8 cellular contexts compared by ENCODE assay signal in genomic region chr1:26786437-26787380, GRCh38. TPM values are rescaled to one million over a fixed set of nuclear protein-coding genes. Genes with fewer than 3 reads are reported as not detected.
A peak's percentile ranks its signal among the peaks of the same experiment; 100 is the strongest.
DNase-seq lines count a peak whose midpoint lies in the region; ATAC-seq and TF ChIP-seq lines count a peak whose summit lies in the region.

No MANE protein-coding gene starts in this region.

- H4K8ac ChIP-seq in trophoblast cell (ENCODE audit: low read depth, low read length), result peak overlapping the region; percentile 95

- peak in 3 of 5 donors; percentile 9 to 60 (median 11) for DNase-seq in CD4-positive, alpha-beta memory T cell
- peak; percentile 42 for DNase-seq in H4 (ENCODE audit: low spot score)
- DNase-seq in PC-3, result peak; percentile 39
- DNase-seq in left ventricle myocardium inferior, result peak; percentile 67
- peak; percentile 79 to 87 for DNase-seq in trophoblast cell

- peak overlapping the region; percentile 98 to 100 (median 99) for H3K4me3 Mint-ChIP-seq in CD4-positive, alpha-beta memory T cell

- peaks cover 8% of the 10 kb centered on the region; the same call in 1 of the 2 replicates for H3K79me2 ChIP-seq in PC-3 (ENCODE audit: low read length)
- H3K79me2 ChIP-seq in trophoblast cell (ENCODE audit: control insufficient read depth, insufficient read depth, low read length, poor library complexity), result peaks cover 9% of the 10 kb centered on the region

- H2AFZ ChIP-seq in PC-3 (ENCODE audit: low read length) (peak overlapping the region; percentile 98), trophoblast cell (ENCODE audit: insufficient read depth, low read length, poor library complexity) (peak overlapping the region; percentile 9)

- no peaks in the 10 kb centered on the region for H3K27me3 ChIP-seq in CD4-positive, alpha-beta memory T cell (ENCODE audit: insufficient read depth, low read length)
- H3K27me3 ChIP-seq in PC-3 (ENCODE audit: low read length), result no peaks in the 10 kb centered on the region
- no peaks in the 10 kb centered on the region for H3K27me3 ChIP-seq in left ventricle myocardium inferior (ENCODE audit: low read depth)
- H3K27me3 ChIP-seq in trophoblast cell (ENCODE audit: insufficient read depth, low read length), result no peaks in the 10 kb centered on the region

- H3K9me3 Mint-ChIP-seq in CD4-positive, alpha-beta memory T cell, result peaks cover 0 to 3% (median 0%) of the 10 kb centered on the region in 8 donors

- H3K9me3 ChIP-seq in CD4-positive, alpha-beta memory T cell (ENCODE audit: control insufficient read depth in 1 of 2, low read length in 2 of 2), result no peaks in the 10 kb centered on the region
- no peaks in the 10 kb centered on the region for H3K9me3 ChIP-seq in PC-3 (ENCODE audit: low read length)
- H3K9me3 ChIP-seq in left ventricle myocardium inferior (replicated peaks), result no peaks in the 10 kb centered on the region
- no peaks in the 10 kb centered on the region for H3K9me3 ChIP-seq in trophoblast cell (ENCODE audit: insufficient read depth, low read depth, low read length)

- peak overlapping the region; percentile 93 for H3K9ac ChIP-seq in PC-3 (ENCODE audit: low read length)
- H3K9ac ChIP-seq in trophoblast cell (ENCODE audit: low read length), result peak overlapping the region; percentile 73

- H4K12ac ChIP-seq in trophoblast cell (ENCODE audit: low read depth, low read length), result peak overlapping the region; percentile 97

- no peak overlapping the region for H3K23ac ChIP-seq in trophoblast cell (ENCODE audit: low read length)

- no peak overlapping the region for H3K4ac ChIP-seq in trophoblast cell (ENCODE audit: low read depth, low read length)

- H3K27me3 Mint-ChIP-seq in CD4-positive, alpha-beta memory T cell, result no peaks in the 10 kb centered on the region

- POLR2A ChIA-PET in CD4-positive, alpha-beta memory T cell (lab: Charles Lee; ENCODE audit: partially characterized antibody), result interaction anchor here (0.7 to 13.8 kb wide), 30 partner anchors 9 to 355 kb away, joined by 3 to 595 read pairs (median 6); partner anchors contain the start of genes ARID1A, DHDDS, GPATCH3 and SFN
- POLR2A ChIA-PET in PC-3 (lab: Charles Lee; ENCODE audit: unreplicated experiment), result interaction anchor here (0.6 kb wide), 2 partner anchors 88 to 911 kb away, joined by 4 to 5 read pairs; partner anchors contain the start of gene PAQR7

- no peaks in the 10 kb centered on the region for H3K36me3 ChIP-seq in CD4-positive, alpha-beta memory T cell (ENCODE audit: insufficient read depth, low read length)
- H3K36me3 ChIP-seq in PC-3 (ENCODE audit: low read depth, low read length), result peaks cover 16% of the 10 kb centered on the region
- no peaks in the 10 kb centered on the region for H3K36me3 ChIP-seq in left ventricle myocardium inferior
- peaks cover 0 to 8% of the 10 kb centered on the region in 2 experiments for H3K36me3 ChIP-seq in trophoblast cell (ENCODE audit: control insufficient read depth in 1 of 2, insufficient read depth in 2 of 2, low read length in 2 of 2)

- peak overlapping the region; percentile 47 for H3K14ac ChIP-seq in trophoblast cell (ENCODE audit: low read length)

- peak overlapping the region; percentile 21 for H2AK5ac ChIP-seq in trophoblast cell (ENCODE audit: low read length)

- H3K36me3 Mint-ChIP-seq in CD4-positive, alpha-beta memory T cell, result peaks cover 7 to 36% of the 10 kb centered on the region in 2 donors

- H3K4me2 ChIP-seq in PC-3 (ENCODE audit: low read length), result peak overlapping the region; percentile 92
- H3K4me2 ChIP-seq in trophoblast cell (ENCODE audit: low read length), result peak overlapping the region; percentile 93

- H3K4me1 Mint-ChIP-seq in CD4-positive, alpha-beta memory T cell, result peaks cover 58 to 89% (median 78%) of the 10 kb centered on the region in 4 donors

- H3K27ac Mint-ChIP-seq in CD4-positive, alpha-beta memory T cell, result peak overlapping the region; percentile 99 to 100 (median 100)

- peaks cover 23% of the 10 kb centered on the region for H3K79me1 ChIP-seq in trophoblast cell (ENCODE audit: low read length)

- 2 to 20% (median 3%) methylated on average over 12 of the region's 12 CpGs for WGBS in adipose tissue, 3 donors
- WGBS in trophoblast cell (ENCODE audit: extremely low coverage, insufficient coverage, insufficient read length), result no CpG with 5 or more reads among the region's 12 CpGs

- H3K4me1 ChIP-seq in CD4-positive, alpha-beta memory T cell (ENCODE audit: insufficient read depth, low read length), result peaks cover 78% of the 10 kb centered on the region
- H3K4me1 ChIP-seq in PC-3 (ENCODE audit: insufficient read depth, low read length) (peaks cover 55% of the 10 kb centered on the region), left ventricle myocardium inferior (peaks cover 99% of the 10 kb centered on the region), trophoblast cell (ENCODE audit: control insufficient read depth in 1 of 2, insufficient read depth in 2 of 2, low read length in 2 of 2) (peaks cover 26 to 34% of the 10 kb centered on the region in 2 experiments)

- H4K91ac ChIP-seq in trophoblast cell (ENCODE audit: low read depth, low read length), result peak overlapping the region; percentile 95

- ATAC-seq in PC-3 (peak; percentile 5; the same call in 1 of the 2 replicates), GM19023 (IDR thresholded peaks at IDR 0.05; ENCODE audit: unreplicated experiment) (no peak), HG03457 (IDR thresholded peaks at IDR 0.05; ENCODE audit: unreplicated experiment) (no peak)

- no peaks in the 10 kb centered on the region for H3K9me2 ChIP-seq in PC-3 (replicated peaks; ENCODE audit: low read length)

- CTCF ChIA-PET in CD4-positive, alpha-beta memory T cell (lab: Charles Lee; ENCODE audit: partially characterized antibody), result interaction anchor here (0.7 to 6.1 kb wide), 16 partner anchors 20 to 286 kb away, joined by 3 to 352 read pairs (median 14); partner anchors contain the start of gene ARID1A
- CTCF ChIA-PET in PC-3 (lab: Charles Lee), result interaction anchor here (1.0 kb wide), 1 partner anchor 109 kb away, joined by 4 read pairs; no protein-coding TSS in a partner anchor

- H4K20me1 ChIP-seq in PC-3 (ENCODE audit: low read length), result no peaks in the 10 kb centered on the region

- peak overlapping the region; percentile 73 for H2BK120ac ChIP-seq in trophoblast cell (ENCODE audit: insufficient read depth, low read length, poor library complexity)

- H3F3A ChIP-seq in PC-3 (ENCODE audit: low read length, unreplicated experiment), result peaks cover 4% of the 10 kb centered on the region

- TF ChIP-seq CTCF in PC-3 (conservative IDR thresholded peaks at IDR 0.05; ENCODE audit: low read depth, low read length) (no peak), left ventricle myocardium inferior (IDR thresholded peaks at IDR 0.05; ENCODE audit: borderline replicate concordance) (no peak)

- H3K18ac ChIP-seq in trophoblast cell (ENCODE audit: low read length), result peak overlapping the region; percentile 67

- H2BK5ac ChIP-seq in trophoblast cell (ENCODE audit: low read depth, low read length, poor library complexity), result peak overlapping the region; percentile 94

- H2BK12ac ChIP-seq in trophoblast cell (ENCODE audit: low read length), result no peak overlapping the region

- intact Hi-C loops in CD4-positive, alpha-beta memory T cell (cut with micrococcal nuclease), result loop anchor here (1.0 to 2.0 kb wide), 2 partner anchors 14 to 42 kb away; no protein-coding TSS in a partner anchor
- intact Hi-C loops in PC-3 (cut with micrococcal nuclease) (loop anchor here (5.0 kb wide), 1 partner anchor 76 kb away; the partner anchor contains the start of gene SFN), left ventricle myocardium inferior (cut with micrococcal nuclease) (loop anchor here (5.0 kb wide), 1 partner anchor 89 kb away; the partner anchor contains the start of gene ARID1A)

- H3K27ac ChIP-seq in CD4-positive, alpha-beta memory T cell (ENCODE audit: low read depth, low read length), result peak overlapping the region; percentile 90
- peak overlapping the region; percentile 90 for H3K27ac ChIP-seq in PC-3 (ENCODE audit: low read length)
- peak overlapping the region; percentile 97 for H3K27ac ChIP-seq in adipose tissue (ENCODE audit: low read depth, low read length)
- H3K27ac ChIP-seq in left ventricle myocardium inferior (replicated peaks), result peak overlapping the region; percentile 97
- H3K27ac ChIP-seq in trophoblast cell (ENCODE audit: low read depth, low read length), result peak overlapping the region; percentile 99

- H3K4me3 ChIP-seq in CD4-positive, alpha-beta memory T cell (ENCODE audit: low read length in 2 of 2), result peak overlapping the region; percentile 87 to 88
- peak overlapping the region; percentile 77 for H3K4me3 ChIP-seq in PC-3 (ENCODE audit: low read length)
- H3K4me3 ChIP-seq in left ventricle myocardium inferior, result peak overlapping the region; percentile 86
- H3K4me3 ChIP-seq in trophoblast cell (ENCODE audit: low read depth, low read length), result no peak overlapping the region

- no TSS peak for BruUV-seq in PC-3 (replicated peaks; lab: Mats Ljungman, UMichigan)

RNA-seq across cellular contexts. Expression of gene PIGV, which starts 1.0 kb away (rescaled TPM):
- total RNA-seq in CD4-positive, alpha-beta memory T cell, result 10 to 100 TPM; 17.7 to 18.2 TPM
- polyA plus RNA-seq in CD4-positive, alpha-beta memory T cell, result 10 to 100 TPM in 1 of 2 donors, 1 to 10 TPM in 1; 7.9 to 13.2 TPM
- total RNA-seq in H4 (2014; rRNA removed; shearing (Covaris generic)), result 14.5 and 15.2 TPM in 2 replicates
- 6.0 and 8.8 TPM in 2 replicates for total RNA-seq in PC-3 (2014; rRNA removed)
- 1 to 10 TPM; 6.7 to 9.5 (median 8.4) TPM for polyA plus RNA-seq in adipose tissue
- 5.6 TPM for total RNA-seq in left ventricle myocardium inferior
- 6.1 and 6.5 TPM in 2 replicates for polyA plus RNA-seq in trophoblast cell (2013)

RNA-seq across cellular contexts. Expression of gene ZDHHC18, which starts 39.8 kb away (rescaled TPM):
- total RNA-seq in CD4-positive, alpha-beta memory T cell, result 10 to 100 TPM; 54.9 to 56.4 TPM
- polyA plus RNA-seq in CD4-positive, alpha-beta memory T cell, result 10 to 100 TPM in 1 of 2 donors, 1 to 10 TPM in 1; 6.2 to 18.1 TPM
- total RNA-seq in H4 (2014; rRNA removed; shearing (Covaris generic)), result 13.8 and 15.9 TPM in 2 replicates
- total RNA-seq in PC-3 (2014; rRNA removed) (18.1 and 26.9 TPM in 2 replicates), left ventricle myocardium inferior (11.8 TPM)
- 10 to 100 TPM in 2 of 3 donors, 1 to 10 TPM in 1; 6.1 to 28.4 (median 17.1) TPM for polyA plus RNA-seq in adipose tissue
- polyA plus RNA-seq in trophoblast cell (2013), result 33.2 and 34.4 TPM in 2 replicates

Comparison
In these comparisons a context has a peak if more than half of its experiments do, and no peak if none do; other contexts are left out.
1. DNase-seq: peak in every context shown above with its lines; median percentile 83 in trophoblast cell; 67 in left ventricle myocardium inferior; 42 in H4; 39 in PC-3; 11 in CD4-positive, alpha-beta memory T cell.